In genomic region chr6:149545754-149546471, GRCh38 we compare ENCODE assay signal across 9 cellular contexts. TPM values are rescaled to one million over a fixed set of nuclear protein-coding genes. Genes with fewer than 3 reads are reported as not detected.
DNase-seq lines count a peak whose midpoint lies in the region; ATAC-seq, FAIRE-seq and TF ChIP-seq lines count a peak whose summit lies in the region.
"Had no signal": no experiment of that assay in that cellular context is flagged by ENCODE, and none has a peak within 500 bp of the region (broad histone marks: within the 10 kb centered on the region; RNA-seq: fewer than 3 reads in every experiment).

TSS of gene PPIL4 (minus strand) at chr6:149546043. CDS start at chr6:149546005, 38 bp downstream.

- no peak for FAIRE-seq in small intestine (lab: Jason Lieb, UNC)
- FAIRE-seq: colon had no signal

- DNase-seq in AG04449 (ENCODE audit: low read depth, low spot score) (peak; percentile 56), NCI-H2196 (lab: John Stamatoyannopoulos, UW; ENCODE audit: unreplicated experiment) (peak; percentile 96), breast epithelium (ENCODE audit: low spot score in 2 of 2) (peak; percentile 94 to 96), small intestine (peak; percentile 91)

- WGBS in small intestine, 3 donors, result 0% methylated on average over 61 to 71 of the region's 71 CpGs

- peak; percentile 81 for TF ChIP-seq POLR2A in breast epithelium (IDR thresholded peaks at IDR 0.05)

- H3K4me1 ChIP-seq in breast epithelium, result peaks cover 0 to 15% of the 10 kb centered on the region in 2 donors
- peaks cover 2% of the 10 kb centered on the region; the same call in 1 of the 2 replicates for H3K4me1 ChIP-seq in iPS-20b (ENCODE audit: insufficient read depth, low read length)
- peaks cover 2 to 7% of the 10 kb centered on the region in 2 donors for H3K4me1 ChIP-seq in small intestine (ENCODE audit: control insufficient read depth in 2 of 2, insufficient read depth in 1 of 2, low read depth in 1 of 2, low read length in 1 of 2)

- CTCF ChIA-PET in AG04449 (lab: Yijun Ruan, JAX), result interaction anchor here (0.9 to 4.7 kb wide), 8 partner anchors 11 to 519 kb away, joined by 3 to 34 read pairs (median 3); no protein-coding TSS in a partner anchor

- H3K27ac ChIP-seq in VCaP (peak within 1 kb of the TSS; percentile 88), breast epithelium (peak within 1 kb of the TSS; percentile 98), iPS-20b (ENCODE audit: low read length) (peak within 1 kb of the TSS; percentile 92), small intestine (ENCODE audit: low read depth in 1 of 2, low read length in 1 of 2) (peak within 1 kb of the TSS; percentile 68 to 94)

- H3K27me3 ChIP-seq in breast epithelium, result no peaks in the 10 kb centered on the region
- H3K27me3 ChIP-seq in iPS-20b (ENCODE audit: insufficient read depth, low read length), result peaks cover 13% of the 10 kb centered on the region
- no peaks in the 10 kb centered on the region for H3K27me3 ChIP-seq in small intestine (ENCODE audit: control insufficient read depth in 2 of 2, insufficient read depth in 2 of 2, low read length in 2 of 2)

- H3K9me3 ChIP-seq in breast epithelium, result no peaks in the 10 kb centered on the region
- H3K9me3 ChIP-seq in iPS-20b (ENCODE audit: insufficient read depth, low read depth, low read length), result no peaks in the 10 kb centered on the region
- H3K9me3 ChIP-seq in small intestine (ENCODE audit: control insufficient read depth, low read depth), result no peaks in the 10 kb centered on the region

- ATAC-seq in GM18867 (IDR thresholded peaks at IDR 0.05; ENCODE audit: unreplicated experiment) (peak; percentile 92), HG03103 (IDR thresholded peaks at IDR 0.05; ENCODE audit: low read depth, unreplicated experiment) (peak; percentile 93)

- TF ChIP-seq CTCF in AG04449 (IDR thresholded peaks at IDR 0.05; ENCODE audit: insufficient read depth, low read length, missing control alignments) (peak; percentile 62), VCaP (conservative IDR thresholded peaks at IDR 0.05) (peak; percentile 90), breast epithelium (IDR thresholded peaks at IDR 0.05) (peak; percentile 70 to 75 (median 73))

- intact Hi-C loops in breast epithelium (cut with DNase I; ENCODE audit: low total_unique reads), result no loop called here

- peak within 1 kb of the TSS; percentile 96 for H3K9ac ChIP-seq in iPS-20b (ENCODE audit: low read depth, low read length)

- POLR2A ChIA-PET in AG04449 (lab: Yijun Ruan, JAX), result interaction anchor here (1.0 to 1.6 kb wide), 2 partner anchors 19 to 171 kb away, joined by 3 to 4 read pairs; no protein-coding TSS in a partner anchor

- H3K4me3 ChIP-seq in AG04449 (ENCODE audit: low read depth, low read length) (peak within 1 kb of the TSS; percentile 94), breast epithelium (peak within 1 kb of the TSS; percentile 86 to 92 (median 87)), iPS-20b (ENCODE audit: low read length) (peak within 1 kb of the TSS; percentile 96), small intestine (ENCODE audit: low read depth in 1 of 2, low read length in 2 of 2) (peak within 1 kb of the TSS; percentile 72 to 82)

- H3K36me3 ChIP-seq in breast epithelium (no peaks in the 10 kb centered on the region), iPS-20b (ENCODE audit: insufficient read depth, low read depth, low read length) (peaks cover 5% of the 10 kb centered on the region), small intestine (ENCODE audit: control insufficient read depth in 2 of 2, insufficient read depth in 2 of 2, low read length in 2 of 2) (no peaks in the 10 kb centered on the region)

RNA-seq across cellular contexts. Expression of gene PPIL4, which starts in this region (rescaled TPM):
- 10 to 100 TPM; 34.7 to 46.0 (median 36.2) TPM for total RNA-seq in breast epithelium
- polyA plus RNA-seq in small intestine, result 10 to 100 TPM; 15.1 to 16.7 (median 15.7) TPM

Comparison
In these comparisons a context has a peak if more than half of its experiments do, and no peak if none do; other contexts are left out.
1. Peak in every context shown above with its lines: DNase-seq, ATAC-seq, H3K4me3 ChIP-seq and H3K27ac ChIP-seq.